In genomic region chr6:81777586-81778268, GRCh38 we compare ENCODE assay signal across 1 cellular context.
TF ChIP-seq lines count a peak whose summit lies in the region.

No MANE protein-coding gene starts in this region.

TF ChIP-seq in IMR-90, 13 proteins besides CTCF, POLR2A, EP300 and RAD21:
- TF ChIP-seq ELK1 (IDR thresholded peaks at IDR 0.05; ENCODE audit: borderline replicate concordance, low read depth, low read length) (no peak), RCOR1 (IDR thresholded peaks at IDR 0.05; ENCODE audit: insufficient replicate concordance, low read length) (no peak), BHLHE40 (IDR thresholded peaks at IDR 0.05; ENCODE audit: low read depth, low read length) (no peak), CEBPB (IDR thresholded peaks at IDR 0.05; ENCODE audit: low read depth, low read length) (no peak), MXI1 (IDR thresholded peaks at IDR 0.05; ENCODE audit: borderline replicate concordance, low read depth, low read length) (no peak), MAFK (IDR thresholded peaks at IDR 0.05; ENCODE audit: low read depth, low read length) (no peak), FOS (IDR thresholded peaks at IDR 0.05; ENCODE audit: low read depth, low read length) (no peak), CHD1 (IDR thresholded peaks at IDR 0.05; ENCODE audit: low read depth, low read length) (no peak), RFX5 (IDR thresholded peaks at IDR 0.05; ENCODE audit: low read depth, low read length) (no peak), MAZ (IDR thresholded peaks at IDR 0.05; ENCODE audit: borderline replicate concordance, low read depth, low read length) (no peak), USF2 (IDR thresholded peaks at IDR 0.05; ENCODE audit: low read depth, low read length) (no peak), NFE2L2 (IDR thresholded peaks at IDR 0.05; ENCODE audit: low read depth, low read length) (no peak), SMC3 (IDR thresholded peaks at IDR 0.05; ENCODE audit: low read depth, low read length) (no peak)
